Comparison of ENCODE assay signal across 7 cellular contexts in genomic region chr3:81666502-81667121, GRCh38.
A peak's percentile ranks its signal among the peaks of the same experiment; 100 is the strongest.
DNase-seq lines count a peak whose midpoint lies in the region; FAIRE-seq and TF ChIP-seq lines count a peak whose summit lies in the region.

No MANE protein-coding gene starts in this region.

- H3K36me3 ChIP-seq in neutrophil (no peaks in the 10 kb centered on the region), prostate gland (no peaks in the 10 kb centered on the region)

- FAIRE-seq in colon (lab: Jason Lieb, UNC): peak; percentile 81

- no peak for TF ChIP-seq EP300 in Ishikawa (IDR thresholded peaks at IDR 0.05; ENCODE audit: borderline replicate concordance)

- H3K9me3 ChIP-seq in neutrophil (no peaks in the 10 kb centered on the region), prostate gland (no peaks in the 10 kb centered on the region)

- no peak for TF ChIP-seq POLR2A in prostate gland (IDR thresholded peaks at IDR 0.05)

- peak; percentile 33; the same call in 1 of the 2 replicates for TF ChIP-seq CTCF in GM12875 (IDR thresholded peaks at IDR 0.05; ENCODE audit: borderline replicate concordance, insufficient read depth, low read depth, low read length)
- no peak for TF ChIP-seq CTCF in neutrophil (IDR thresholded peaks at IDR 0.05)
- TF ChIP-seq CTCF in prostate gland (IDR thresholded peaks at IDR 0.05): peak in 2 of 4 experiments; percentile 49 to 69

- peak; percentile 80 for TF ChIP-seq RAD21 in Ishikawa (IDR thresholded peaks at IDR 0.05; ENCODE audit: low read depth)

- no peak for DNase-seq in ecto neural progenitor cell (ENCODE audit: low spot score)
- DNase-seq in stimulated activated CD4-positive, alpha-beta T cell treated with anti-CD3 and anti-CD28 coated beads, Interleukin-4, amount 100 ng/mL, for 24 hours: no peak
- DNase-seq in prostate gland (ENCODE audit: low spot score): no peak

- H3K4me1 ChIP-seq in neutrophil (ENCODE audit: control insufficient read depth in 1 of 2, insufficient read depth in 1 of 2, low read depth in 1 of 2, low read length in 1 of 2): no peaks in the 10 kb centered on the region
- no peaks in the 10 kb centered on the region for H3K4me1 ChIP-seq in prostate gland (replicated peaks)

- H3K4me3 ChIP-seq in GM12875 (ENCODE audit: low read depth, low read length) (no peak overlapping the region), neutrophil (ENCODE audit: low read depth in 1 of 2, low read length in 1 of 2) (no peak overlapping the region), prostate gland (no peak overlapping the region)

- H3K27me3 ChIP-seq in neutrophil: no peaks in the 10 kb centered on the region
- H3K27me3 ChIP-seq in prostate gland (replicated peaks; ENCODE audit: insufficient read depth): no peaks in the 10 kb centered on the region

- intact Hi-C loops in prostate gland (cut with DNase I): loop anchor here (5.0 to 10.0 kb wide), 2 partner anchors 98 to 471 kb away; partner anchors contain the start of gene GBE1

- H3K27ac ChIP-seq in neutrophil (peak overlapping the region; percentile 35), prostate gland (no peak overlapping the region)

TF ChIP-seq in Ishikawa, 13 proteins besides CTCF, POLR2A, EP300 and RAD21:
- TF ChIP-seq EGR1 (IDR thresholded peaks at IDR 0.05) (no peak), CREB1 (IDR thresholded peaks at IDR 0.05; ENCODE audit: low read depth) (no peak), MAX (IDR thresholded peaks at IDR 0.05) (no peak), TEAD4 (IDR thresholded peaks at IDR 0.05) (no peak), CEBPB (IDR thresholded peaks at IDR 0.05) (no peak), TCF12 (IDR thresholded peaks at IDR 0.05; ENCODE audit: low read depth) (no peak), REST (IDR thresholded peaks at IDR 0.05; ENCODE audit: low read depth) (no peak), TAF1 (IDR thresholded peaks at IDR 0.05; ENCODE audit: low read depth) (no peak), NFIC (IDR thresholded peaks at IDR 0.05) (no peak)
